ENCODE assay signal across 14 cellular contexts in the genomic region with DNA sequence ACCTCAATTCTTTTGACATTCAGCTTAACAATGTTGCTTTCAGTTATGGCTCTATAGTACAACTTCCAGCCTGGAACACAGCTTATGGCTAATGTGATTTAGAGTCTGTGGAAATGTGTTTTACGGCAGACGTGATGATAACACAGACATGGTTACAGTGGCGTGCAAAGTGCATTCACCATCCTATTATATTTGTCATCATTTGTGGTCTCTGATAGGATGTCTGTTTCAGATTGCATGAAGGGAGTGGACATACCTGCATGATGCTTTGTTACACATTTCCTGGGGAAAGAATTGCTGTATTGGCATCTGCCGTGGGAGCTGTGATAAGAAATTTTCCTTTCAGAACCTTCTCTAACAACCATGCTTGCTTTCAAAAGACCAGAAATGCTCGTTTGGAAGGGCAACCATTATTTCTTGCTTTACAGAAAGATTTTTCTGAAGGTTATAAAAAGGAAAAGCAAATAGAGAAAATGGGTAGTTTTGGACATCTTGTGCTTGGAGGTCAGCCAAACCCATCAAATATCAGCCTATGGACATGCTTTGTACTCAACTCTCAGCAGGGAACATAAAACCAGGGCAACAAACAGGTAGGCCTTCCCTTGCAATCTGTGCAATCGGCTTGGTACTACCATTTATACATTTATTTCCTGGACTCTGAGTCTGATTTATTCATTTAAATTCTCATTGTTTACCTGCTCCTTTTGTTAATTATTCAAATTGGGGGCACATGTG.
"Had no signal": no experiment of that assay in that cellular context is flagged by ENCODE, and none has a peak within 500 bp of the region (broad histone marks: within the 10 kb centered on the region; RNA-seq: fewer than 3 reads in every experiment).

No MANE protein-coding gene starts in this region.

- FAIRE-seq: endothelial cell of umbilical vein, kidney had no signal

- H3K4me1 ChIP-seq: gastrocnemius medialis, left ventricle myocardium inferior, transverse colon had no signal

- DNase-seq: activated CD4-positive, alpha-beta memory T cell treated with anti-CD3 and anti-CD28 coated beads, Interleukin-2, amount 10 ng/mL, durations not matched to agents 7 days and 5 days; activated CD4-positive, alpha-beta T cell treated with anti-CD3 and anti-CD28 coated beads for 36 hours; activated T-cell treated with anti-CD3 and anti-CD28 coated beads, Interleukin-2, amount 50 U/mL, for 72 hours; effector CD4-positive, alpha-beta T cell; gastrocnemius medialis; kidney; left ventricle myocardium inferior; nephron progenitor cell; stimulated activated CD4-positive, alpha-beta T cell treated with anti-CD3 and anti-CD28 coated beads, Interleukin-12 subunit alpha, Interleukin-12 subunit beta, amount 100 ng/mL, for 4 hours; stimulated activated naive CD4-positive, alpha-beta T cell; transverse colon; WERI-Rb-1 had no signal

- H3K9me3 Mint-ChIP-seq: activated CD4-positive, alpha-beta memory T cell treated with anti-CD3 and anti-CD28 coated beads, Interleukin-2, amount 10 ng/mL, durations not matched to agents 7 days and 5 days had no signal

- H3K27me3 ChIP-seq: gastrocnemius medialis, transverse colon had no signal

- H3K4me3 ChIP-seq: coronary artery, gastrocnemius medialis, left ventricle myocardium inferior, transverse colon had no signal

- H3K4me3 Mint-ChIP-seq: activated CD4-positive, alpha-beta memory T cell treated with anti-CD3 and anti-CD28 coated beads, Interleukin-2, amount 10 ng/mL, durations not matched to agents 7 days and 5 days; activated CD4-positive, alpha-beta T cell treated with anti-CD3 and anti-CD28 coated beads for 36 hours; activated T-cell treated with anti-CD3 and anti-CD28 coated beads, Interleukin-2, amount 50 U/mL, for 72 hours; nephron progenitor cell had no signal

- H3K36me3 ChIP-seq: gastrocnemius medialis, left ventricle myocardium inferior, transverse colon, WERI-Rb-1 had no signal

- H3K27ac ChIP-seq: coronary artery, gastrocnemius medialis, left ventricle myocardium inferior, transverse colon, WERI-Rb-1 had no signal

- H3K27me3 Mint-ChIP-seq: activated CD4-positive, alpha-beta memory T cell treated with anti-CD3 and anti-CD28 coated beads, Interleukin-2, amount 10 ng/mL, durations not matched to agents 7 days and 5 days had no signal

- H3K9me3 ChIP-seq: gastrocnemius medialis, left ventricle myocardium inferior, transverse colon had no signal

- H3K27ac Mint-ChIP-seq: activated CD4-positive, alpha-beta memory T cell treated with anti-CD3 and anti-CD28 coated beads, Interleukin-2, amount 10 ng/mL, durations not matched to agents 7 days and 5 days; activated CD4-positive, alpha-beta T cell treated with anti-CD3 and anti-CD28 coated beads for 36 hours; activated T-cell treated with anti-CD3 and anti-CD28 coated beads, Interleukin-2, amount 50 U/mL, for 72 hours; nephron progenitor cell had no signal

- H3K4me1 Mint-ChIP-seq: activated CD4-positive, alpha-beta memory T cell treated with anti-CD3 and anti-CD28 coated beads, Interleukin-2, amount 10 ng/mL, durations not matched to agents 7 days and 5 days; activated CD4-positive, alpha-beta T cell treated with anti-CD3 and anti-CD28 coated beads for 36 hours; nephron progenitor cell had no signal
